ENCODE assay signal across 1 cellular context in genomic region chr3:23867400-23867799, GRCh38.
TF ChIP-seq lines count a peak whose summit lies in the region.

No MANE protein-coding gene starts in this region.

TF ChIP-seq in GM23338, 12 proteins besides CTCF, POLR2A, EP300 and RAD21 (continued from another document):
- TF ChIP-seq ETS1 (IDR thresholded peaks at IDR 0.05): no peak
- TF ChIP-seq EZH2phosphoT487 (IDR thresholded peaks at IDR 0.05; ENCODE audit: unreplicated experiment): no peak
- TF ChIP-seq EZH2 (IDR thresholded peaks at IDR 0.05; ENCODE audit: low read depth, unreplicated experiment): no peak
- no peak for TF ChIP-seq ZNF462 (CRISPR knock-in tag; IDR thresholded peaks at IDR 0.05)
- TF ChIP-seq STAT1 (IDR thresholded peaks at IDR 0.05; ENCODE audit: unreplicated experiment): no peak
- no peak for TF ChIP-seq REST (IDR thresholded peaks at IDR 0.05; ENCODE audit: unreplicated experiment)
- no peak for TF ChIP-seq NANOG (IDR thresholded peaks at IDR 0.05; ENCODE audit: borderline replicate concordance)
- no peak for TF ChIP-seq CREB1 (CRISPR knock-in tag; IDR thresholded peaks at IDR 0.05; ENCODE audit: low read depth)
- no peak for TF ChIP-seq POLR2AphosphoS5 (IDR thresholded peaks at IDR 0.05; ENCODE audit: low read depth)
- TF ChIP-seq JUNB (IDR thresholded peaks at IDR 0.05; ENCODE audit: unreplicated experiment): no peak
